In genomic region chr5:127031147-127031862, GRCh38 we compare ENCODE assay signal across 8 cellular contexts. TPM values are rescaled to one million over a fixed set of nuclear protein-coding genes. Genes with fewer than 3 reads are reported as not detected.
DNase-seq lines count a peak whose midpoint lies in the region; ATAC-seq and TF ChIP-seq lines count a peak whose summit lies in the region.

No MANE protein-coding gene starts in this region.

- H3K4me1 Mint-ChIP-seq in memory B cell (peaks cover 19% of the 10 kb centered on the region), type B pancreatic cell (ENCODE audit: unreplicated experiment) (peaks cover 10% of the 10 kb centered on the region)

- peak overlapping the region; percentile 88 for H3K4me3 ChIP-seq in HAP-1
- H3K4me3 ChIP-seq in Panc1 (ENCODE audit: low read depth in 2 of 2, low read length in 2 of 2): peak overlapping the region; percentile 68 to 82
- peak overlapping the region; percentile 63 to 98 (median 80) for H3K4me3 ChIP-seq in mammary epithelial cell (replicated peaks in 1 of 3; ENCODE audit: insufficient read depth in 1 of 3, low read depth in 2 of 3, low read length in 3 of 3)

- peak overlapping the region; percentile 95 for H3K4me2 ChIP-seq in mammary epithelial cell (ENCODE audit: insufficient read depth, low read depth, low read length)

- H3K27me3 ChIP-seq in HAP-1 (ENCODE audit: low read depth) (no peaks in the 10 kb centered on the region), Panc1 (ENCODE audit: control insufficient read depth, insufficient read depth, low read length) (no peaks in the 10 kb centered on the region; the same call in 1 of the 2 replicates), mammary epithelial cell (ENCODE audit: insufficient read depth, low read length) (no peaks in the 10 kb centered on the region)

- peak overlapping the region; percentile 91 for H2AFZ ChIP-seq in mammary epithelial cell (ENCODE audit: low read depth, low read length)

- H3K36me3 Mint-ChIP-seq in memory B cell (no peaks in the 10 kb centered on the region), type B pancreatic cell (no peaks in the 10 kb centered on the region)

- intact Hi-C loops in Panc1 (cut with micrococcal nuclease; ENCODE audit: unreplicated experiment) (no loop called here), mammary epithelial cell (cut with micrococcal nuclease) (no loop called here)

- ATAC-seq in Panc1 (peak; percentile 11), memory B cell (ENCODE audit: low read depth) (peak; percentile 5)

- no peaks in the 10 kb centered on the region for H3K9me3 ChIP-seq in HAP-1
- H3K9me3 ChIP-seq in Panc1 (ENCODE audit: control insufficient read depth, insufficient read depth, low read depth, low read length): no peaks in the 10 kb centered on the region
- no peaks in the 10 kb centered on the region for H3K9me3 ChIP-seq in mammary epithelial cell (replicated peaks; ENCODE audit: insufficient read depth, low read length)

- POLR2A ChIA-PET in GM10248 (lab: Yijun Ruan, JAX) (interaction anchor here (0.7 to 1.2 kb wide), 3 partner anchors 19 to 253 kb away, joined by 3 to 4 read pairs (median 3); no protein-coding TSS in a partner anchor), Panc1 (lab: Charles Lee) (no interaction called here)

- no peaks in the 10 kb centered on the region for H3K27me3 Mint-ChIP-seq in memory B cell
- H3K27me3 Mint-ChIP-seq in type B pancreatic cell: peaks cover 63% of the 10 kb centered on the region

- H3K4me3 Mint-ChIP-seq in memory B cell (peak overlapping the region; percentile 92), type B pancreatic cell (peak overlapping the region; percentile 92)

- in situ Hi-C loops in HAP-1 (cut with MboI; ENCODE audit: low sequenced_read_pairs) (no loop called here), Panc1 (cut with HindIII; ENCODE audit: low pct_unique_long_range_greater_than_20kb, low sequenced_read_pairs) (no loop called here), mammary epithelial cell (cut with MboI; ENCODE audit: low sequenced_read_pairs in 2 of 2) (no loop called here)

- H3K9me3 Mint-ChIP-seq in memory B cell (no peaks in the 10 kb centered on the region), type B pancreatic cell (no peaks in the 10 kb centered on the region)

- no peaks in the 10 kb centered on the region for H4K20me1 ChIP-seq in mammary epithelial cell (ENCODE audit: insufficient read depth, low read length)

- no TSS peak for BruUV-seq in Panc1 (replicated peaks; lab: Mats Ljungman, UMichigan)
- BruUV-seq in mammary epithelial cell (replicated peaks; lab: Mats Ljungman, UMichigan): no TSS peak

- H3K27ac ChIP-seq in Panc1 (ENCODE audit: low read length): peak overlapping the region; percentile 54; the same call in 1 of the 2 replicates
- H3K27ac ChIP-seq in mammary epithelial cell (ENCODE audit: insufficient read depth, low read depth, low read length): peak overlapping the region; percentile 44

- 35% methylated on average over 21 of the region's 45 CpGs for WGBS in mammary epithelial cell (ENCODE audit: low coverage, missing lambda C conversion rate)

- H3K36me3 ChIP-seq in HAP-1 (replicated peaks) (no peaks in the 10 kb centered on the region), Panc1 (ENCODE audit: control insufficient read depth, insufficient read depth, low read length) (no peaks in the 10 kb centered on the region), mammary epithelial cell (ENCODE audit: insufficient read depth, low read length) (no peaks in the 10 kb centered on the region)

- TF ChIP-seq CTCF in GM10248 (IDR thresholded peaks at IDR 0.05; ENCODE audit: control extremely low read depth, extremely low read depth, low read depth, missing control alignments): no peak
- TF ChIP-seq CTCF in Panc1 (IDR thresholded peaks at IDR 0.05): no peak
- TF ChIP-seq CTCF in mammary epithelial cell (conservative IDR thresholded peaks at IDR 0.05 in 1 of 2, IDR thresholded peaks at IDR 0.05 in 1 of 2; ENCODE audit: extremely low read depth in 1 of 2, insufficient read depth in 1 of 2, low read depth in 1 of 2, low read length in 2 of 2): no peak
- no peak for TF ChIP-seq CTCF in type B pancreatic cell (conservative IDR thresholded peaks at IDR 0.05)

- peak overlapping the region; percentile 32 for H3K9ac ChIP-seq in mammary epithelial cell (ENCODE audit: insufficient read depth, low read length)

- H3K27ac Mint-ChIP-seq in memory B cell (peak overlapping the region; percentile 83), type B pancreatic cell (peak overlapping the region; percentile 61)

- dilution Hi-C loops in mammary epithelial cell (cut with HindIII; ENCODE audit: low sequenced_read_pairs): no loop called here

- H3K4me1 ChIP-seq in HAP-1 (peaks cover 35% of the 10 kb centered on the region), Panc1 (ENCODE audit: control insufficient read depth, insufficient read depth, low read length) (no peaks in the 10 kb centered on the region; the same call in 1 of the 2 replicates), mammary epithelial cell (ENCODE audit: insufficient read depth, low read length) (peaks cover 12% of the 10 kb centered on the region)

- H3K79me2 ChIP-seq in mammary epithelial cell (ENCODE audit: insufficient read depth, low read length): no peaks in the 10 kb centered on the region

- DNase-seq in GM10248 (ENCODE audit: extremely low spot score) (peak; percentile 45), HAP-1 (ENCODE audit: low spot score in 2 of 2) (no peak), Panc1 (ENCODE audit: low read depth, low spot score) (no peak), mammary epithelial cell (no peak), memory B cell (ENCODE audit: low spot score in 2 of 2) (no peak), type B pancreatic cell (ENCODE audit: extremely low spot score, unreplicated experiment) (no peak), foreskin melanocyte (no peak), medulla oblongata (ENCODE audit: extremely low spot score) (no peak)

- CTCF ChIA-PET in GM10248 (lab: Yijun Ruan, JAX): interaction anchor here (0.9 to 2.0 kb wide), 8 partner anchors 9 to 68 kb away, joined by 3 to 7 read pairs (median 3); no protein-coding TSS in a partner anchor
- CTCF ChIA-PET in Panc1 (lab: Charles Lee): interaction anchor here (0.6 to 0.7 kb wide), 3 partner anchors 37 to 1123 kb away, joined by 3 read pairs; no protein-coding TSS in a partner anchor
- CTCF ChIA-PET in mammary epithelial cell (lab: Charles Lee; ENCODE audit: low non-redundant PET): no interaction called here

RNA-seq across cellular contexts. Expression of gene MARCHF3, which starts 0.9 kb away (rescaled TPM):
- total RNA-seq in Panc1 (2021; ENCODE audit: unreplicated experiment): 3.0 TPM
- 1.4 TPM for polyA plus RNA-seq in Panc1 (2012; ENCODE audit: insufficient read length)
- total RNA-seq in mammary epithelial cell: 1 to 10 TPM; 4.0 to 5.0 TPM
- 6.2 TPM for polyA plus RNA-seq in mammary epithelial cell
- polyA minus RNA-seq in mammary epithelial cell: 5.7 TPM
- 4.9 and 5.9 TPM in 2 replicates for total RNA-seq in type B pancreatic cell (ENCODE audit: low replicate concordance)

RNA-seq across cellular contexts. Expression of gene C5orf63, which starts 42.0 kb away (rescaled TPM):
- 9.8 TPM for total RNA-seq in Panc1 (2021; ENCODE audit: unreplicated experiment)
- polyA plus RNA-seq in Panc1 (2012; ENCODE audit: insufficient read length): 5.4 TPM
- 1 to 10 TPM; 4.0 to 9.4 TPM for total RNA-seq in mammary epithelial cell
- 4.4 TPM for polyA plus RNA-seq in mammary epithelial cell
- polyA minus RNA-seq in mammary epithelial cell: 18.9 TPM
- 5.1 and 8.9 TPM in 2 replicates for total RNA-seq in type B pancreatic cell (ENCODE audit: low replicate concordance)
